ENCODE assay signal across 9 cellular contexts in the genomic region with DNA sequence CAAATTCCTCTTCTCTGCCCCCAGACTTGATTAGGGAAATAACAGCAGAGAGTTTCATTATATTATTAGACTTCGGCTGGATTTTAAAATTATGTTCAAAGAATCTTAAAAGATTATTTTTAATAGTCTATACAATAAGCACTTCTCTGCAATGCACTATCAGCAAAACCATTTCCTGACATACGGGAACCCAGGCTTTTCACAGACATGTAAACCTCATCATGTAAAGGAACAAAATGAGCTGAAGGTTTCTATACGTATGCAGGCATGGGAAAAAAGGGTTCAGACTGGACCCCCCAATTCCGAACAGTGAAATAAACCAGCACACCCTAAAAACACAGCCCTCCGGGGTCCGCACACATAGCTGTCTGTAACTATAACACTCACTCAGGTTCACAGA.
DNase-seq lines count a peak whose midpoint lies in the region; ATAC-seq and TF ChIP-seq lines count a peak whose summit lies in the region.
"Had no signal": no experiment of that assay in that cellular context is flagged by ENCODE, and none has a peak within 500 bp of the region (broad histone marks: within the 10 kb centered on the region; RNA-seq: fewer than 3 reads in every experiment).

No MANE protein-coding gene starts in this region.

- TF ChIP-seq CTCF in body of pancreas (IDR thresholded peaks at IDR 0.05) (no peak), lower lobe of right lung (IDR thresholded peaks at IDR 0.05) (no peak)

- no peak for TF ChIP-seq POLR2A in body of pancreas (IDR thresholded peaks at IDR 0.05)

- no peak for DNase-seq in activated T-cell treated with anti-CD3 and anti-CD28 coated beads, Interleukin-2, amount 50 U/mL, for 4 hours
- DNase-seq in activated T-cell treated with anti-CD3 and anti-CD28 coated beads, Interleukin-2, amount 50 U/mL, for 48 hours = no peak
- DNase-seq in body of pancreas (no peak), lower lobe of right lung (no peak), posterior vena cava (ENCODE audit: low spot score) (no peak)
- DNase-seq: NCI-H1417 treated with DMSO at 0.1 percent for 48 hours had no signal

- no peaks in the 10 kb centered on the region for H3K9me3 ChIP-seq in body of pancreas
- H3K9me3 ChIP-seq in lower lobe of right lung = no peaks in the 10 kb centered on the region
- no peaks in the 10 kb centered on the region for H3K9me3 ChIP-seq in thymus (ENCODE audit: control insufficient read depth)

- no peak for ATAC-seq in activated T-cell treated with anti-CD3 and anti-CD28 coated beads, Interleukin-2, amount 50 U/mL, for 4 hours
- ATAC-seq in body of pancreas (no peak), lower lobe of right lung (no peak), GM19455 (IDR thresholded peaks at IDR 0.05; ENCODE audit: unreplicated experiment) (no peak), HG02571 (IDR thresholded peaks at IDR 0.05; ENCODE audit: unreplicated experiment) (no peak)

- H3K9me3 Mint-ChIP-seq in activated T-cell treated with anti-CD3 and anti-CD28 coated beads, Interleukin-2, amount 50 U/mL, for 4 hours = no peaks in the 10 kb centered on the region

- peaks cover 66% of the 10 kb centered on the region for H3K4me1 Mint-ChIP-seq in activated T-cell treated with anti-CD3 and anti-CD28 coated beads, Interleukin-2, amount 50 U/mL, for 4 hours (ENCODE audit: low read depth)

- H3K36me3 ChIP-seq in body of pancreas (replicated peaks in 1 of 2; ENCODE audit: insufficient read depth in 1 of 2, low read depth in 2 of 2) (peaks cover 0 to under 1% of the 10 kb centered on the region in 2 donors), lower lobe of right lung (peaks cover 53% of the 10 kb centered on the region), thymus (ENCODE audit: control insufficient read depth, insufficient read depth) (peaks cover 7% of the 10 kb centered on the region)

- H3K4me1 ChIP-seq in body of pancreas (peaks cover 11% of the 10 kb centered on the region), lower lobe of right lung (peaks cover 19% of the 10 kb centered on the region), thymus (ENCODE audit: control insufficient read depth, insufficient read depth, low read length) (peaks cover 6% of the 10 kb centered on the region)

- 29 to 32% methylated on average over 6 of the region's 6 CpGs for WGBS in body of pancreas, 2 donors
- 74% methylated on average over 6 of the region's 6 CpGs for whole genome bisulfite sequencing in thymus

- H3K4me3 ChIP-seq in body of pancreas (peak overlapping the region in 1 of 2 donors; percentile 10), lower lobe of right lung (peak overlapping the region; percentile 50), thymus (ENCODE audit: low read length) (peak overlapping the region; percentile 9)

- no peaks in the 10 kb centered on the region for H3K27me3 Mint-ChIP-seq in activated T-cell treated with anti-CD3 and anti-CD28 coated beads, Interleukin-2, amount 50 U/mL, for 4 hours (ENCODE audit: low read depth)

- peaks cover 16% of the 10 kb centered on the region for H3K36me3 Mint-ChIP-seq in activated T-cell treated with anti-CD3 and anti-CD28 coated beads, Interleukin-2, amount 50 U/mL, for 4 hours (ENCODE audit: insufficient read depth)

- H3K27me3 ChIP-seq in body of pancreas (no peaks in the 10 kb centered on the region), lower lobe of right lung (ENCODE audit: low read depth) (no peaks in the 10 kb centered on the region), thymus (ENCODE audit: control insufficient read depth, insufficient read depth) (no peaks in the 10 kb centered on the region)

- H3K4me3 Mint-ChIP-seq in activated T-cell treated with anti-CD3 and anti-CD28 coated beads, Interleukin-2, amount 50 U/mL, for 4 hours = peak overlapping the region; percentile 94

- H3K27ac ChIP-seq in body of pancreas (peak overlapping the region; percentile 74 to 81 (median 80)), lower lobe of right lung (peak overlapping the region; percentile 66), thymus (ENCODE audit: low read depth) (peak overlapping the region; percentile 52)

- intact Hi-C loops in body of pancreas (cut with DNase I) (no loop called here), lower lobe of right lung (cut with DNase I) (no loop called here), posterior vena cava (cut with DNase I) (no loop called here)
